ENCODE assay signal across 1 cellular context in the genomic region with DNA sequence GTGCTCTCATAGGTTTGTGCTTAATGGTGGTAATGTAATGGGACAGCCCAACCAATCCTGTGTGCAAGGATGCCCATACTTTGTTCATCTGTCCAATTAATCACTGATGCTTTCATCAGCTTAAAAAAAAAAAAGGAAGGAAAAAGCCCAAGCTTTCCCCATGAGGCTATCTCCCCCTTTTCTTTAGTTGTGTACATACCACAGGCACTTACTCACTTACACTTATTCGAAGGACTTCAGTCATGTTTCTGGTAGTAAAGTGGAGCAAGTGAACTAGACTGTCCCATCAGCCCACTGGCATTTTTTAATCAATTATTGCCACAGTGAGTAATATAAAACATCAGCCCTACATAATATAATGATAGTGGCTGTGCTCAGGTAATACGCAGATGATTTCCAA.
TF ChIP-seq lines count a peak whose summit lies in the region.

No MANE protein-coding gene starts in this region.

TF ChIP-seq in H1, 55 proteins besides CTCF, POLR2A, EP300 and RAD21:
- TF ChIP-seq YY1 (IDR thresholded peaks at IDR 0.05; ENCODE audit: low read depth, low read length): no peak
- no peak for TF ChIP-seq CREB1 (IDR thresholded peaks at IDR 0.05)
- no peak for TF ChIP-seq RFX5 (IDR thresholded peaks at IDR 0.05; ENCODE audit: borderline replicate concordance, low read depth, low read length)
- no peak for TF ChIP-seq CBX8 (IDR thresholded peaks at IDR 0.05; ENCODE audit: borderline replicate concordance, low read depth, low read length)
- no peak for TF ChIP-seq BRCA1 (IDR thresholded peaks at IDR 0.05; ENCODE audit: low read depth, low read length)
- no peak for TF ChIP-seq HDAC2 (IDR thresholded peaks at IDR 0.05; ENCODE audit: borderline replicate concordance in 1 of 2, low read depth in 2 of 2, low read length in 2 of 2)
- TF ChIP-seq TBP (IDR thresholded peaks at IDR 0.05; ENCODE audit: low read depth, low read length): no peak
- TF ChIP-seq GTF2F1 (IDR thresholded peaks at IDR 0.05; ENCODE audit: borderline replicate concordance, low read depth, low read length): no peak
- no peak for TF ChIP-seq TEAD4 (IDR thresholded peaks at IDR 0.05; ENCODE audit: low read depth, low read length)
- TF ChIP-seq NANOG (IDR thresholded peaks at IDR 0.05; ENCODE audit: insufficient read depth, low read depth, low read length, poor library complexity, severe bottlenecking): no peak
- no peak for TF ChIP-seq POLR2AphosphoS5 (IDR thresholded peaks at IDR 0.05; ENCODE audit: low read depth, low read length)
- TF ChIP-seq TAF1 (IDR thresholded peaks at IDR 0.05; ENCODE audit: low read depth, low read length): no peak
- no peak for TF ChIP-seq FOSL1 (IDR thresholded peaks at IDR 0.05; ENCODE audit: insufficient read depth, low read depth, low read length)
- TF ChIP-seq MAFK (IDR thresholded peaks at IDR 0.05; ENCODE audit: low read depth, low read length): no peak
- TF ChIP-seq SRF (IDR thresholded peaks at IDR 0.05; ENCODE audit: low read depth, low read length): no peak
- no peak for TF ChIP-seq TAF7 (optimal IDR thresholded peaks at IDR 0.05; ENCODE audit: borderline replicate concordance, low read depth, low read length)
